ENCODE assay signal across 20 cellular contexts in genomic region chr3:120126016-120126415, GRCh38.
"Had no signal": no experiment of that assay in that cellular context is flagged by ENCODE, and none has a peak within 500 bp of the region (broad histone marks: within the 10 kb centered on the region; RNA-seq: fewer than 3 reads in every experiment).

No MANE protein-coding gene starts in this region.

- H3K4me1 ChIP-seq: esophagus squamous epithelium, gastroesophageal sphincter, heart right ventricle, left ventricle myocardium inferior, lower lobe of right lung had no signal

- H3K27ac ChIP-seq: coronary artery, dorsolateral prefrontal cortex, epithelial cell of prostate, esophagus squamous epithelium, gastroesophageal sphincter, heart right ventricle, left ventricle myocardium inferior, lower lobe of right lung had no signal

- H3K36me3 ChIP-seq: esophagus squamous epithelium, gastroesophageal sphincter, heart right ventricle, left ventricle myocardium inferior, lower lobe of right lung had no signal

- H3K27me3 ChIP-seq: dorsolateral prefrontal cortex, esophagus squamous epithelium, gastroesophageal sphincter, heart right ventricle had no signal

- H3K9me3 ChIP-seq: esophagus squamous epithelium, gastroesophageal sphincter, heart right ventricle, left ventricle myocardium inferior, lower lobe of right lung, mucosa of descending colon had no signal

- H3K4me3 ChIP-seq: coronary artery, dorsolateral prefrontal cortex, esophagus squamous epithelium, gastroesophageal sphincter, heart right ventricle, left ventricle myocardium inferior, lower lobe of right lung, mucosa of descending colon had no signal

- DNase-seq: dermis blood vessel endothelial cell; dorsolateral prefrontal cortex; effector CD4-positive, alpha-beta T cell; effector memory CD4-positive, alpha-beta T cell; erythroblast; esophagus squamous epithelium; foreskin fibroblast; head of caudate nucleus; heart right ventricle; hippocampal formation; left colon; left ventricle myocardium inferior; lower lobe of right lung; mesenchymal stem cell; mucosa of descending colon; naive B cell; naive thymus-derived CD8-positive, alpha-beta T cell had no signal
